1 cellular context compared by ENCODE assay signal in genomic region chr1:223720987-223721591, GRCh38.
A peak's percentile ranks its signal among the peaks of the same experiment; 100 is the strongest.
TF ChIP-seq lines count a peak whose summit lies in the region.

No MANE protein-coding gene starts in this region.

TF ChIP-seq in HepG2, 621 proteins besides CTCF, POLR2A, EP300 and RAD21:
- no peak for TF ChIP-seq DMTF1 (CRISPR knock-in tag; IDR thresholded peaks at IDR 0.05)
- TF ChIP-seq FOXP1 (IDR thresholded peaks at IDR 0.05), result no peak
- TF ChIP-seq FOXP1 (CRISPR knock-in tag; IDR thresholded peaks at IDR 0.05), result peak; percentile 42; the same call in 1 of the 2 replicates
- TF ChIP-seq ZFP1 (CRISPR knock-in tag; IDR thresholded peaks at IDR 0.05), result no peak
- no peak for TF ChIP-seq FOXA1 (IDR thresholded peaks at IDR 0.05)
- TF ChIP-seq FOXA1 (CRISPR knock-in tag; IDR thresholded peaks at IDR 0.05), result peak; percentile 82
- peak; percentile 65; the same call in 1 of the 2 replicates for TF ChIP-seq CEBPB (IDR thresholded peaks at IDR 0.05; ENCODE audit: borderline replicate concordance, low read depth, low read length)
- peak; percentile 53; the same call in 1 of the 2 replicates for TF ChIP-seq CEBPG (CRISPR knock-in tag; IDR thresholded peaks at IDR 0.05)
- TF ChIP-seq ZMYM3 (CRISPR knock-in tag; IDR thresholded peaks at IDR 0.05), result no peak
- no peak for TF ChIP-seq PCBP2 (optimal IDR thresholded peaks at IDR 0.05; ENCODE audit: low read depth, low read length, poor library complexity, severe bottlenecking)
- TF ChIP-seq FOXA3 (CRISPR knock-in tag; IDR thresholded peaks at IDR 0.05), result peak; percentile 84
- TF ChIP-seq MXD1 (CRISPR knock-in tag; IDR thresholded peaks at IDR 0.05), result no peak
- peak; percentile 8 for TF ChIP-seq TEAD3 (CRISPR knock-in tag; optimal IDR thresholded peaks at IDR 0.05; ENCODE audit: borderline replicate concordance)
- TF ChIP-seq FOSL2 (CRISPR knock-in tag; IDR thresholded peaks at IDR 0.05), result peak; percentile 88
- TF ChIP-seq KLF16 (CRISPR knock-in tag; IDR thresholded peaks at IDR 0.05), result 0 out of 4 replicates have a peak, but pooled peaks of 1 of the 2 experiments have one; percentile 24
- no peak for TF ChIP-seq ZNF34 (CRISPR knock-in tag; IDR thresholded peaks at IDR 0.05; ENCODE audit: borderline replicate concordance)
- no peak for TF ChIP-seq HNF4G (IDR thresholded peaks at IDR 0.05; ENCODE audit: borderline replicate concordance, low read depth, low read length)
- TF ChIP-seq HNF4G (CRISPR knock-in tag; IDR thresholded peaks at IDR 0.05; ENCODE audit: borderline replicate concordance, low read depth), result no peak
- no peak for TF ChIP-seq SNAI1 (CRISPR knock-in tag; IDR thresholded peaks at IDR 0.05; ENCODE audit: borderline replicate concordance)
- TF ChIP-seq SRF (IDR thresholded peaks at IDR 0.05; ENCODE audit: low read depth, low read length), result no peak
- TF ChIP-seq ARID5B (CRISPR knock-in tag; IDR thresholded peaks at IDR 0.05), result peak; percentile 44
- no peak for TF ChIP-seq ADNP (CRISPR knock-in tag; IDR thresholded peaks at IDR 0.05)
- no peak for TF ChIP-seq ZNF484 (CRISPR knock-in tag; IDR thresholded peaks at IDR 0.05; ENCODE audit: borderline replicate concordance, low read depth)
- TF ChIP-seq CCDC6 (CRISPR knock-in tag; IDR thresholded peaks at IDR 0.05), result no peak
- no peak for TF ChIP-seq SKIL (CRISPR knock-in tag; IDR thresholded peaks at IDR 0.05; ENCODE audit: borderline replicate concordance)
- TF ChIP-seq GATAD2A (CRISPR knock-in tag; IDR thresholded peaks at IDR 0.05), result peak; percentile 61
- TF ChIP-seq ZNF143 (CRISPR knock-in tag; IDR thresholded peaks at IDR 0.05), result peak; percentile 39; the same call in 1 of the 2 replicates
- no peak for TF ChIP-seq MAZ (IDR thresholded peaks at IDR 0.05; ENCODE audit: borderline replicate concordance, low read depth, low read length)
- no peak for TF ChIP-seq MAZ (CRISPR knock-in tag; IDR thresholded peaks at IDR 0.05; ENCODE audit: low read depth)
- TF ChIP-seq SAP130 (CRISPR knock-in tag; IDR thresholded peaks at IDR 0.05; ENCODE audit: low read depth), result peak; percentile 28; the same call in 1 of the 2 replicates
